1 cellular context compared by ENCODE assay signal in genomic region chr16:87690911-87691685, GRCh38.
A peak's percentile ranks its signal among the peaks of the same experiment; 100 is the strongest.
TF ChIP-seq lines count a peak whose summit lies in the region.

No MANE protein-coding gene starts in this region.

TF ChIP-seq in HepG2, 621 proteins besides CTCF, POLR2A, EP300 and RAD21:
- no peak for TF ChIP-seq ZNF318 (CRISPR knock-in tag; IDR thresholded peaks at IDR 0.05)
- TF ChIP-seq, protein P1, sequence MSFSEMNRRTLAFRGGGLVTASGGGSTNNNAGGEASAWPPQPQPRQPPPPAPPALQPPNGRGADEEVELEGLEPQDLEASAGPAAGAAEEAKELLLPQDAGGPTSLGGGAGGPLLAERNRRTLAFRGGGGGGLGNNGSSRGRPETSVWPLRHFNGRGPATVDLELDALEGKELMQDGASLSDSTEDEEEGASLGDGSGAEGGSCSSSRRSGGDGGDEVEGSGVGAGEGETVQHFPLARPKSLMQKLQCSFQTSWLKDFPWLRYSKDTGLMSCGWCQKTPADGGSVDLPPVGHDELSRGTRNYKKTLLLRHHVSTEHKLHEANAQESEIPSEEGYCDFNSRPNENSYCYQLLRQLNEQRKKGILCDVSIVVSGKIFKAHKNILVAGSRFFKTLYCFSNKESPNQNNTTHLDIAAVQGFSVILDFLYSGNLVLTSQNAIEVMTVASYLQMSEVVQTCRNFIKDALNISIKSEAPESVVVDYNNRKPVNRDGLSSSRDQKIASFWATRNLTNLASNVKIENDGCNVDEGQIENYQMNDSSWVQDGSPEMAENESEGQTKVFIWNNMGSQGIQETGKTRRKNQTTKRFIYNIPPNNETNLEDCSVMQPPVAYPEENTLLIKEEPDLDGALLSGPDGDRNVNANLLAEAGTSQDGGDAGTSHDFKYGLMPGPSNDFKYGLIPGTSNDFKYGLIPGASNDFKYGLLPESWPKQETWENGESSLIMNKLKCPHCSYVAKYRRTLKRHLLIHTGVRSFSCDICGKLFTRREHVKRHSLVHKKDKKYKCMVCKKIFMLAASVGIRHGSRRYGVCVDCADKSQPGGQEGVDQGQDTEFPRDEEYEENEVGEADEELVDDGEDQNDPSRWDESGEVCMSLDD (CRISPR knock-in tag; IDR thresholded peaks at IDR 0.05; ENCODE audit: borderline replicate concordance): no peak
- peak; percentile 12 for TF ChIP-seq RBM39 (IDR thresholded peaks at IDR 0.05; ENCODE audit: low read depth, low read length, poor library complexity, severe bottlenecking)
- TF ChIP-seq SOX6 (IDR thresholded peaks at IDR 0.05): no peak
- TF ChIP-seq SOX6 (CRISPR knock-in tag; IDR thresholded peaks at IDR 0.05): no peak
- no peak for TF ChIP-seq PHB2 (IDR thresholded peaks at IDR 0.05; ENCODE audit: partially characterized antibody)
- TF ChIP-seq YEATS2 (CRISPR knock-in tag; IDR thresholded peaks at IDR 0.05; ENCODE audit: borderline replicate concordance): no peak
- no peak for TF ChIP-seq ZNF850 (CRISPR knock-in tag; conservative IDR thresholded peaks at IDR 0.05)
- TF ChIP-seq POLR2AphosphoS5 (IDR thresholded peaks at IDR 0.05; ENCODE audit: low read depth, low read length): no peak
- TF ChIP-seq RFXAP (CRISPR knock-in tag; IDR thresholded peaks at IDR 0.05; ENCODE audit: borderline replicate concordance): no peak
- no peak for TF ChIP-seq MTF2 (CRISPR knock-in tag; IDR thresholded peaks at IDR 0.05; ENCODE audit: borderline replicate concordance)
- 0 out of 2 replicates have a peak, but pooled peaks have one; percentile 42 for TF ChIP-seq KDM2A (CRISPR knock-in tag; IDR thresholded peaks at IDR 0.05; ENCODE audit: borderline replicate concordance, low read depth)
- TF ChIP-seq AGO2 (optimal IDR thresholded peaks at IDR 0.05; ENCODE audit: low read depth, low read length): peak; percentile 48
- no peak for TF ChIP-seq ZFP91 (CRISPR knock-in tag; IDR thresholded peaks at IDR 0.05; ENCODE audit: borderline replicate concordance)
- TF ChIP-seq ZC3H13 (CRISPR knock-in tag; IDR thresholded peaks at IDR 0.05): peak; percentile 28; the same call in 1 of the 2 replicates
TF ChIP-seq in HepG2: peak in this region for 4.
